In genomic region chr20:55054443-55054842, GRCh38 we compare ENCODE assay signal across 27 cellular contexts.
A peak's percentile ranks its signal among the peaks of the same experiment; 100 is the strongest.
DNase-seq lines count a peak whose midpoint lies in the region; ATAC-seq and TF ChIP-seq lines count a peak whose summit lies in the region.
"Had no signal": no experiment of that assay in that cellular context is flagged by ENCODE, and none has a peak within 500 bp of the region (broad histone marks: within the 10 kb centered on the region; RNA-seq: fewer than 3 reads in every experiment).

No MANE protein-coding gene starts in this region.

- peak; percentile 57 for DNase-seq in mammary epithelial cell
- DNase-seq in breast epithelium (ENCODE audit: low spot score in 2 of 2), result no peak
- peak; percentile 52 for DNase-seq in epithelial cell of esophagus (ENCODE audit: low read depth)
- peak; percentile 62 for DNase-seq in kidney tubule cell (ENCODE audit: low spot score)
- DNase-seq in sciatic nerve (ENCODE audit: low spot score), result no peak
- DNase-seq in NCI-H2196 (lab: John Stamatoyannopoulos, UW; ENCODE audit: unreplicated experiment), result no peak
- DNase-seq: Caco-2; CD8-positive, alpha-beta T cell; DMS79; EL; GF-D8; HFFc6; NCI-H1092 treated with DMSO at 0.1 percent for 48 hours; NCI-H1436; NCI-H187; NCI-H2171 treated with DMSO at 0.1 percent for 48 hours; NCI-H446; NCI-H524 treated with DMSO at 0.1 percent for 48 hours; NCI-H774; SJCRH30 had no signal

- H3K4me3 ChIP-seq in mammary epithelial cell (replicated peaks in 1 of 3; ENCODE audit: insufficient read depth in 1 of 3, low read depth in 2 of 3, low read length in 3 of 3) (no peak overlapping the region), breast epithelium (no peak overlapping the region), epithelial cell of esophagus (ENCODE audit: low read length) (no peak overlapping the region)
- H3K4me3 ChIP-seq: GM23338, HAP-1, SJCRH30 had no signal

- TF ChIP-seq CTCF in mammary epithelial cell (conservative IDR thresholded peaks at IDR 0.05 in 1 of 2, IDR thresholded peaks at IDR 0.05 in 1 of 2; ENCODE audit: extremely low read depth in 1 of 2, insufficient read depth in 1 of 2, low read depth in 1 of 2, low read length in 2 of 2), result no peak
- TF ChIP-seq CTCF in breast epithelium (IDR thresholded peaks at IDR 0.05), result no peak
- no peak for TF ChIP-seq CTCF in epithelial cell of esophagus (IDR thresholded peaks at IDR 0.05; ENCODE audit: insufficient read depth, low read depth, low read length, missing control alignments)

- peak overlapping the region; percentile 14 for H3K4me2 ChIP-seq in mammary epithelial cell (ENCODE audit: insufficient read depth, low read depth, low read length)
- H3K4me2 ChIP-seq: GM23338 had no signal

- BruUV-seq in mammary epithelial cell (replicated peaks; lab: Mats Ljungman, UMichigan), result no TSS peak

- no peaks in the 10 kb centered on the region for H3K9me3 ChIP-seq in mammary epithelial cell (replicated peaks; ENCODE audit: insufficient read depth, low read length)
- H3K9me3 ChIP-seq in breast epithelium, result no peaks in the 10 kb centered on the region
- H3K9me3 ChIP-seq: Caco-2, HAP-1, SJCRH30 had no signal

- peaks cover 9% of the 10 kb centered on the region for H3K4me1 ChIP-seq in mammary epithelial cell (ENCODE audit: insufficient read depth, low read length)
- no peaks in the 10 kb centered on the region for H3K4me1 ChIP-seq in breast epithelium
- H3K4me1 ChIP-seq: Caco-2, HAP-1, SJCRH30 had no signal

- CTCF ChIA-PET in mammary epithelial cell (lab: Charles Lee; ENCODE audit: low non-redundant PET), result interaction anchor here (0.5 kb wide), 1 partner anchor 339 kb away, joined by 3 read pairs; no protein-coding TSS in a partner anchor

- H4K20me1 ChIP-seq in mammary epithelial cell (ENCODE audit: insufficient read depth, low read length), result no peaks in the 10 kb centered on the region

- H3K27ac ChIP-seq in mammary epithelial cell (ENCODE audit: insufficient read depth, low read depth, low read length), result peak overlapping the region; percentile 38
- H3K27ac ChIP-seq in breast epithelium, result no peak overlapping the region
- H3K27ac ChIP-seq: 22Rv1, C4-2B, SJCRH30 had no signal

- TF ChIP-seq POLR2A in breast epithelium (IDR thresholded peaks at IDR 0.05), result no peak

- ATAC-seq in sciatic nerve (no peak), GM18868 (IDR thresholded peaks at IDR 0.05; ENCODE audit: unreplicated experiment) (no peak)
- ATAC-seq: CD8-positive, alpha-beta T cell; GM23338; Right ventricle myocardium inferior; SK-N-SH treated with all-trans-retinoic acid at 6 μM for 48 hours had no signal

- intact Hi-C loops in mammary epithelial cell (cut with micrococcal nuclease), result loop anchor here (10.0 kb wide), 1 partner anchor 330 kb away; no protein-coding TSS in a partner anchor
- intact Hi-C loops in breast epithelium (cut with DNase I; ENCODE audit: low total_unique reads), result no loop called here
- intact Hi-C loops in sciatic nerve (cut with DNase I), result no loop called here

- no peak overlapping the region for H2AFZ ChIP-seq in mammary epithelial cell (ENCODE audit: low read depth, low read length)
- H2AFZ ChIP-seq: GM23338 had no signal

- H3K36me3 ChIP-seq in mammary epithelial cell (ENCODE audit: insufficient read depth, low read length), result no peaks in the 10 kb centered on the region
- H3K36me3 ChIP-seq in breast epithelium, result no peaks in the 10 kb centered on the region
- H3K36me3 ChIP-seq: HAP-1, SJCRH30 had no signal

- in situ Hi-C loops in mammary epithelial cell (cut with MboI; ENCODE audit: low sequenced_read_pairs in 2 of 2), result no loop called here

- H3K27me3 ChIP-seq in mammary epithelial cell (ENCODE audit: insufficient read depth, low read length) (no peaks in the 10 kb centered on the region), breast epithelium (no peaks in the 10 kb centered on the region)

- dilution Hi-C loops in mammary epithelial cell (cut with HindIII; ENCODE audit: low sequenced_read_pairs), result no loop called here

- no peaks in the 10 kb centered on the region for H3K79me2 ChIP-seq in mammary epithelial cell (ENCODE audit: insufficient read depth, low read length)

- WGBS in mammary epithelial cell (ENCODE audit: low coverage, missing lambda C conversion rate), result 70% methylated on average over 2 of the region's 2 CpGs

- no peak overlapping the region for H3K9ac ChIP-seq in mammary epithelial cell (ENCODE audit: insufficient read depth, low read length)

Comparison
In these comparisons a context has a peak if more than half of its experiments do, and no peak if none do; other contexts are left out.
1. DNase-seq: peak in mammary epithelial cell (single experiment), epithelial cell of esophagus (single experiment) and kidney tubule cell (single experiment); none in breast epithelium (0 of 2), sciatic nerve (single experiment) and NCI-H2196 (single experiment).